In genomic region chr9:124258765-124259272, GRCh38 we compare ENCODE assay signal across 8 cellular contexts. TPM values are rescaled to one million over a fixed set of nuclear protein-coding genes. Genes with fewer than 3 reads are reported as not detected.
DNase-seq lines count a peak whose midpoint lies in the region; ATAC-seq and TF ChIP-seq lines count a peak whose summit lies in the region.

No MANE protein-coding gene starts in this region.

- DNase-seq in EH (ENCODE audit: low read depth) (peak; percentile 25), Panc1 (ENCODE audit: low read depth, low spot score) (no peak), epithelial cell of esophagus (ENCODE audit: low read depth) (no peak), neural progenitor cell (ENCODE audit: low spot score) (peak; percentile 61), SKM-1 (lab: John Stamatoyannopoulos, UW; ENCODE audit: unreplicated experiment) (no peak)
- DNase-seq in stimulated activated CD4-positive, alpha-beta T cell treated with anti-CD3 and anti-CD28 coated beads, Interleukin-2, amount 100 ng/mL, for 48 hours = no peak
- DNase-seq in activated CD4-positive, alpha-beta T cell treated with anti-CD3 and anti-CD28 coated beads, Interleukin-2, amount 50 U/mL, for 4 hours = no peak

- intact Hi-C loops in Panc1 (cut with micrococcal nuclease; ENCODE audit: unreplicated experiment) = no loop called here

- H3K27ac ChIP-seq in Panc1 (ENCODE audit: low read length) (peak overlapping the region; percentile 98), neural progenitor cell (no peak overlapping the region)

- peak overlapping the region; percentile 92 for H3K4me2 ChIP-seq in neural progenitor cell

- BruUV-seq in Panc1 (replicated peaks; lab: Mats Ljungman, UMichigan) = no TSS peak

- H3K4me1 Mint-ChIP-seq in neural progenitor cell = peaks cover 66% of the 10 kb centered on the region

- H3F3A ChIP-seq in neural progenitor cell (ENCODE audit: low read depth) = peaks cover 42% of the 10 kb centered on the region

- H3K27ac Mint-ChIP-seq in neural progenitor cell = peak overlapping the region; percentile 97

- H3K79me2 ChIP-seq in neural progenitor cell (ENCODE audit: low read depth) = peaks cover 32% of the 10 kb centered on the region

- no peak for TF ChIP-seq CTCF in Panc1 (IDR thresholded peaks at IDR 0.05)
- no peak for TF ChIP-seq CTCF in epithelial cell of esophagus (IDR thresholded peaks at IDR 0.05; ENCODE audit: insufficient read depth, low read depth, low read length, missing control alignments)
- TF ChIP-seq CTCF in neural progenitor cell (IDR thresholded peaks at IDR 0.05) = no peak

- peak overlapping the region; percentile 99 for H3K4me3 Mint-ChIP-seq in neural progenitor cell

- H2AFZ ChIP-seq in neural progenitor cell (replicated peaks) = peak overlapping the region; percentile 3

- H3K36me3 Mint-ChIP-seq in neural progenitor cell = no peaks in the 10 kb centered on the region

- H3K4me1 ChIP-seq in Panc1 (ENCODE audit: control insufficient read depth, insufficient read depth, low read length) (peaks cover 53% of the 10 kb centered on the region), neural progenitor cell (peaks cover 33% of the 10 kb centered on the region)

- CTCF ChIA-PET in Panc1 (lab: Charles Lee) = no interaction called here

- peak; percentile 8; the same call in 1 of the 2 replicates for ATAC-seq in Panc1
- ATAC-seq in HG03460 (IDR thresholded peaks at IDR 0.05; ENCODE audit: unreplicated experiment) = no peak

- H3K9me3 ChIP-seq in Panc1 (ENCODE audit: control insufficient read depth, insufficient read depth, low read depth, low read length) (no peaks in the 10 kb centered on the region), neural progenitor cell (ENCODE audit: low read depth) (no peaks in the 10 kb centered on the region)

- no peaks in the 10 kb centered on the region for H3K36me3 ChIP-seq in Panc1 (ENCODE audit: control insufficient read depth, insufficient read depth, low read length)
- no peaks in the 10 kb centered on the region for H3K36me3 ChIP-seq in neural progenitor cell

- H3K27me3 Mint-ChIP-seq in neural progenitor cell (ENCODE audit: insufficient read depth, low read depth) = peaks cover 8% of the 10 kb centered on the region

- POLR2A ChIA-PET in Panc1 (lab: Charles Lee) = no interaction called here

- no peaks in the 10 kb centered on the region for H3K9me3 Mint-ChIP-seq in neural progenitor cell

- H3K4me3 ChIP-seq in Panc1 (ENCODE audit: low read depth in 2 of 2, low read length in 2 of 2) = peak overlapping the region; percentile 71 to 77
- H3K4me3 ChIP-seq in epithelial cell of esophagus (ENCODE audit: low read length) = peak overlapping the region; percentile 63
- H3K4me3 ChIP-seq in neural progenitor cell = peak overlapping the region; percentile 58

- H3K27me3 ChIP-seq in Panc1 (ENCODE audit: control insufficient read depth, insufficient read depth, low read length) (no peaks in the 10 kb centered on the region), neural progenitor cell (no peaks in the 10 kb centered on the region)

- H4K20me1 ChIP-seq in neural progenitor cell (ENCODE audit: low read depth) = peaks cover 34% of the 10 kb centered on the region

- in situ Hi-C loops in Panc1 (cut with HindIII; ENCODE audit: low pct_unique_long_range_greater_than_20kb, low sequenced_read_pairs) = no loop called here

- H3K9ac ChIP-seq in neural progenitor cell = no peak overlapping the region

RNA-seq across cellular contexts. Expression of gene NEK6, which starts 1.1 kb away (rescaled TPM):
- total RNA-seq in Panc1 (2021; ENCODE audit: unreplicated experiment) (56.3 TPM), neural progenitor cell (ENCODE audit: low replicate concordance) (18.5 and 21.2 TPM in 2 replicates)
- 74.0 TPM for polyA plus RNA-seq in Panc1 (2012; ENCODE audit: insufficient read length)

Comparison
In these comparisons a context has a peak if more than half of its experiments do, and no peak if none do; other contexts are left out.
1. DNase-seq: peak in EH (single experiment) and neural progenitor cell (single experiment); none in Panc1 (single experiment), epithelial cell of esophagus (single experiment), stimulated activated CD4-positive, alpha-beta T cell treated with anti-CD3 and anti-CD28 coated beads, Interleukin-2, amount 100 ng/mL, for 48 hours (0 of 2), SKM-1 (single experiment) and activated CD4-positive, alpha-beta T cell treated with anti-CD3 and anti-CD28 coated beads, Interleukin-2, amount 50 U/mL, for 4 hours (0 of 2).
2. Peak in every context shown above with its lines, with median percentiles within 50 percentile points of each other: H3K4me3 ChIP-seq.